In genomic region chr12:108468149-108468968, GRCh38 we compare ENCODE assay signal across 11 cellular contexts. TPM values are rescaled to one million over a fixed set of nuclear protein-coding genes. Genes with fewer than 3 reads are reported as not detected.
DNase-seq lines count a peak whose midpoint lies in the region; ATAC-seq and TF ChIP-seq lines count a peak whose summit lies in the region.
"Had no signal": no experiment of that assay in that cellular context is flagged by ENCODE, and none has a peak within 500 bp of the region (broad histone marks: within the 10 kb centered on the region; RNA-seq: fewer than 3 reads in every experiment).

No MANE protein-coding gene starts in this region.

- WGBS in endodermal cell (ENCODE audit: insufficient coverage in 1 of 2, insufficient read length in 1 of 2), 2 experiments, result 61 to 62% methylated on average over 4 to 5 of the region's 7 CpGs

- DNase-seq in activated naive CD4-positive, alpha-beta T cell treated with anti-CD3 and anti-CD28 coated beads for 36 hours, result peak; percentile 10
- DNase-seq in activated naive CD4-positive, alpha-beta T cell treated with anti-CD3 and anti-CD28 coated beads, Interleukin-2, amount 50 U/mL, for 16 hours, result no peak
- DNase-seq in NCI-H460 (ENCODE audit: extremely low read depth, low read depth) (peak; percentile 46), endodermal cell (peak; percentile 79), retinal pigment epithelial cell (ENCODE audit: low read depth) (peak; percentile 1)

- intact Hi-C loops in activated naive CD4-positive, alpha-beta T cell treated with anti-CD3 and anti-CD28 coated beads for 36 hours (cut with micrococcal nuclease), result no loop called here

- ATAC-seq in HG02588 (IDR thresholded peaks at IDR 0.05; ENCODE audit: unreplicated experiment) (no peak), GM18868 (IDR thresholded peaks at IDR 0.05; ENCODE audit: unreplicated experiment) (no peak), HG03342 (IDR thresholded peaks at IDR 0.05; ENCODE audit: unreplicated experiment) (no peak)

- H3K36me3 Mint-ChIP-seq in activated naive CD4-positive, alpha-beta T cell treated with anti-CD3 and anti-CD28 coated beads for 36 hours (ENCODE audit: low read depth), result no peaks in the 10 kb centered on the region
- H3K36me3 Mint-ChIP-seq in endodermal cell (ENCODE audit: low read depth), result no peaks in the 10 kb centered on the region

- H3K4me3 Mint-ChIP-seq in activated naive CD4-positive, alpha-beta T cell treated with anti-CD3 and anti-CD28 coated beads for 36 hours, result no peak overlapping the region
- no peak overlapping the region for H3K4me3 Mint-ChIP-seq in endodermal cell
- H3K4me3 Mint-ChIP-seq: dendritic cell treated with granulocyte-macrophage colony-stimulating factor and Interleukin-4, amounts not matched to agents 40 ng/mL and 50 ng/mL, for 4 days; IgD-negative memory B cell had no signal

- H3K9ac ChIP-seq in endodermal cell (ENCODE audit: extremely low read depth, low read length, poor library complexity, severe bottlenecking), result no peak overlapping the region

- no peak overlapping the region for H3K4me3 ChIP-seq in endodermal cell (ENCODE audit: low read length)
- H3K4me3 ChIP-seq in retinal pigment epithelial cell (ENCODE audit: low read length), result no peak overlapping the region

- no peaks in the 10 kb centered on the region for H3K9me3 ChIP-seq in endodermal cell (ENCODE audit: control insufficient read depth, low read length)

- H3K4me1 ChIP-seq in endodermal cell (ENCODE audit: control insufficient read depth, insufficient read depth, low read length), result no peaks in the 10 kb centered on the region

- TF ChIP-seq CTCF in endodermal cell (conservative IDR thresholded peaks at IDR 0.05) (no peak), retinal pigment epithelial cell (conservative IDR thresholded peaks at IDR 0.05; ENCODE audit: low read depth, low read length) (no peak)

- H3K27me3 ChIP-seq in endodermal cell (ENCODE audit: control insufficient read depth, insufficient read depth, low read length, poor library complexity, severe bottlenecking), result no peaks in the 10 kb centered on the region

- H3K36me3 ChIP-seq in endodermal cell (ENCODE audit: control insufficient read depth, insufficient read depth, low read length), result no peaks in the 10 kb centered on the region

- no peak overlapping the region for H3K27ac ChIP-seq in endodermal cell (ENCODE audit: low read depth, low read length)
- H3K27ac ChIP-seq: C4-2B had no signal

- CTCF ChIA-PET in activated naive CD4-positive, alpha-beta T cell treated with anti-CD3 and anti-CD28 coated beads for 36 hours (lab: Charles Lee), result interaction anchor here (0.6 to 2.0 kb wide), 2 partner anchors 11 to 143 kb away, joined by 3 to 5 read pairs; no protein-coding TSS in a partner anchor

- H3K9me3 Mint-ChIP-seq in activated naive CD4-positive, alpha-beta T cell treated with anti-CD3 and anti-CD28 coated beads for 36 hours, result no peaks in the 10 kb centered on the region
- H3K9me3 Mint-ChIP-seq in endodermal cell, result no peaks in the 10 kb centered on the region
- H3K9me3 Mint-ChIP-seq: dendritic cell treated with granulocyte-macrophage colony-stimulating factor and Interleukin-4, amounts not matched to agents 40 ng/mL and 50 ng/mL, for 4 days had no signal

- H3K4me1 Mint-ChIP-seq in activated naive CD4-positive, alpha-beta T cell treated with anti-CD3 and anti-CD28 coated beads for 36 hours (ENCODE audit: low read depth), result no peaks in the 10 kb centered on the region
- H3K4me1 Mint-ChIP-seq in endodermal cell, result no peaks in the 10 kb centered on the region
- H3K4me1 Mint-ChIP-seq: IgD-negative memory B cell had no signal

- H3K27me3 Mint-ChIP-seq in activated naive CD4-positive, alpha-beta T cell treated with anti-CD3 and anti-CD28 coated beads for 36 hours (ENCODE audit: low read depth), result peaks cover 16% of the 10 kb centered on the region
- peaks cover 5% of the 10 kb centered on the region for H3K27me3 Mint-ChIP-seq in endodermal cell (ENCODE audit: insufficient read depth)

- no peak overlapping the region for H3K27ac Mint-ChIP-seq in activated naive CD4-positive, alpha-beta T cell treated with anti-CD3 and anti-CD28 coated beads for 36 hours
- H3K27ac Mint-ChIP-seq in endodermal cell, result no peak overlapping the region
- H3K27ac Mint-ChIP-seq: dendritic cell treated with granulocyte-macrophage colony-stimulating factor and Interleukin-4, amounts not matched to agents 40 ng/mL and 50 ng/mL, for 4 days; IgD-negative memory B cell had no signal

RNA-seq across cellular contexts. Expression of gene FICD, which starts 46.7 kb away (rescaled TPM):
- total RNA-seq in activated naive CD4-positive, alpha-beta T cell treated with anti-CD3 and anti-CD28 coated beads for 36 hours, result 1 to 10 TPM; 3.4 to 3.7 TPM
- 6.3 and 7.2 TPM in 2 replicates for total RNA-seq in NCI-H460 (2014; rRNA removed; shearing (Covaris generic))
- polyA plus RNA-seq in NCI-H460 (2014; cell fraction: nucleus; rRNA removed), result 2.1 and 6.1 TPM in 2 replicates
- 1 to 10 TPM; 6.2 to 6.8 TPM for total RNA-seq in endodermal cell
- 5.3 TPM for polyA plus RNA-seq in endodermal cell (2013, experiment 1 of 2)
- 4.9 TPM for polyA plus RNA-seq in endodermal cell (2013, experiment 2 of 2)
